16 cellular contexts compared by ENCODE assay signal in genomic region chr11:102437727-102438126, GRCh38.
"Had no signal": no experiment of that assay in that cellular context is flagged by ENCODE, and none has a peak within 500 bp of the region (broad histone marks: within the 10 kb centered on the region; RNA-seq: fewer than 3 reads in every experiment).

No MANE protein-coding gene starts in this region.

- H3K4me3 ChIP-seq: adrenal gland, coronary artery, gastrocnemius medialis, heart right ventricle, pancreas, skin epidermis, thyroid gland had no signal

- H3K27me3 Mint-ChIP-seq: memory B cell had no signal

- ATAC-seq: gastrocnemius medialis, heart right ventricle, pancreas, WTC11 had no signal

- DNase-seq: activated CD4-positive, alpha-beta T cell treated with anti-CD3 and anti-CD28 coated beads for 48 hours; activated gamma-delta T cell treated with Interleukin-2 at 50 U/mL for 16 hours; activated T-cell treated with anti-CD3 and anti-CD28 coated beads, Interleukin-2, amount 50 U/mL, for 1 hour; adrenal gland; caudate nucleus; effector memory CD4-positive, alpha-beta T cell; gastrocnemius medialis; heart right ventricle; nephron progenitor cell; pancreas; SW 1271; thyroid gland had no signal

- H3K9me3 Mint-ChIP-seq: memory B cell had no signal

- H3K4me3 Mint-ChIP-seq: memory B cell, nephron progenitor cell, WTC11 had no signal

- H3K27ac Mint-ChIP-seq: memory B cell had no signal
